8 cellular contexts compared by ENCODE assay signal in the genomic region with DNA sequence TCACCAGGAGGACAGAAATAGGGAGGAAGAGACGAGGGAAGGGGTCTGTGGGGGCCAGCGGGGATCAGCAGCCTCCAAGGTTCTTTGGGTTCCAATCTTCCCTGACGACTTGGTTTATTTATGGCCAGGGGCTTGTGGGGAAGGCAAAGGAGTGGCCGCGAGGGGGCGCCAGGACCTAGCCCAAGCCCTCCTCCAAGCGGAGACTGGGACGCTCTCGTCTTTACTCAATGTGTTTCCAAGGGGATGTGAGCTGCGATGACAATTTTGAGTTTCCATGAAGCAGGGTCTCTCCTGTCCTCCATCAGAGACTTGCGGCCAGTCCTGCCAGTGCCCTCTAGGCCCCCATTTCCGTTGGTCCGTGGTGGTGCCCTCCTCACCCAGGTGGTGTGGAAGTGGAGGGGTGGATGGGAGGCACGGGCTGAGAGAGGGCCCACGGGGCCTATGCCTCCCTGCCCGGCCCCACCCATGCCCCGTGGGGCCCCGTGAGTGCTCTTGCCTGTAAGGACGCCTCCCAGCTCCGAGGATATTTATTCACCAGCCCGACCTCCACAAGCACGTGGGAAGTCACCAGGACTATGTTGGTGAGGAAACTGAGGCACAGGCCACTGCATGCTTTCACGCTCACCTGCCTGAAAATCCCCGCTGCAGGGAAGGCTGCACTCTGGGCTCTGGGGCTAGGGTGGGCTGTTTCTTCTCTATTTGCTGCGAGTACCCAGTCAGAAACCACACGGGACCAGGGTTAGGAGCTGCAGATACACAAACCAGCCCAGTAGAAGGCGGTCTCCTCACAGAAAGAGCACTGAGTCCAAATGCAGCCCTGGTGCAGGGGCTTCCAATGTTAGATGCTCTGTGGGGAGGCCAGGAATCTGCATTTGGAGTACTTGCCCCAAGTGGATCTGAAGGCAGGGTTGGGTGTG. TPM values are rescaled to one million over a fixed set of nuclear protein-coding genes. Genes with fewer than 3 reads are reported as not detected.
A peak's percentile ranks its signal among the peaks of the same experiment; 100 is the strongest.
DNase-seq lines count a peak whose midpoint lies in the region; ATAC-seq and TF ChIP-seq lines count a peak whose summit lies in the region.

No MANE protein-coding gene starts in this region.

- no peaks in the 10 kb centered on the region for H3K9me3 ChIP-seq in Peyer's patch
- H3K9me3 ChIP-seq in osteoblast (ENCODE audit: low read depth, low read length) = no peaks in the 10 kb centered on the region
- H3K9me3 ChIP-seq in thyroid gland = no peaks in the 10 kb centered on the region

- no peaks in the 10 kb centered on the region for H4K20me1 ChIP-seq in osteoblast (ENCODE audit: insufficient read depth, low read length)

- H3K27ac ChIP-seq in Peyer's patch (no peak overlapping the region), osteoblast (ENCODE audit: low read depth, low read length) (no peak overlapping the region), thyroid gland (no peak overlapping the region)

- WGBS in thyroid gland, 2 donors = 4 to 28% methylated on average over 15 to 18 of the region's 27 CpGs

- no peaks in the 10 kb centered on the region for H3K36me3 ChIP-seq in Peyer's patch
- H3K36me3 ChIP-seq in osteoblast (ENCODE audit: insufficient read depth, low read length) = no peaks in the 10 kb centered on the region
- H3K36me3 ChIP-seq in thyroid gland = no peaks in the 10 kb centered on the region

- ATAC-seq in HG03097 (IDR thresholded peaks at IDR 0.05; ENCODE audit: low FRiP score, unreplicated experiment) = no peak

- no peak overlapping the region for H3K4me3 ChIP-seq in Peyer's patch
- H3K4me3 ChIP-seq in fibroblast of the aortic adventitia (ENCODE audit: low read depth, low read length) = no peak overlapping the region
- peak overlapping the region; percentile 40 for H3K4me3 ChIP-seq in osteoblast (ENCODE audit: insufficient read depth, low read length)
- H3K4me3 ChIP-seq in thyroid gland (replicated peaks in 1 of 3) = no peak overlapping the region

- no peak for TF ChIP-seq POLR2A in Peyer's patch (IDR thresholded peaks at IDR 0.05)
- no peak for TF ChIP-seq POLR2A in thyroid gland (IDR thresholded peaks at IDR 0.05)

- DNase-seq in DMS 273 treated with DMSO at 0.1 percent for 48 hours (lab: John Stamatoyannopoulos, UW) (peak; percentile 58), LHCN-M2 (ENCODE audit: low read depth) (peak; percentile 63), Peyer's patch (peak; percentile 52 to 81 (median 80)), fibroblast of the aortic adventitia (ENCODE audit: low read depth) (peak; percentile 83), osteoblast (ENCODE audit: insufficient read length, low spot score, missing footprints) (peak; percentile 98), thyroid gland (peak; percentile 83)
- peak; percentile 26 to 43 for DNase-seq in activated T-helper 1 cell treated with anti-CD3 and anti-CD28 coated beads, Interleukin-2, amount 50 U/mL, for 16 hours (ENCODE audit: low read depth in 1 of 2, low spot score in 1 of 2)

- TF ChIP-seq CTCF in Peyer's patch (IDR thresholded peaks at IDR 0.05) (peak; percentile 21 to 77 (median 68)), fibroblast of the aortic adventitia (IDR thresholded peaks at IDR 0.05; ENCODE audit: insufficient read depth, low read length) (peak; percentile 90), osteoblast (IDR thresholded peaks at IDR 0.05; ENCODE audit: extremely low read depth, low read depth, low read length) (peak; percentile 91), thyroid gland (IDR thresholded peaks at IDR 0.05) (peak; percentile 68 to 83 (median 80))

- no peaks in the 10 kb centered on the region for H3K79me2 ChIP-seq in osteoblast (ENCODE audit: insufficient read depth, low read length)

- intact Hi-C loops in thyroid gland (cut with DNase I) = loop anchor here (2.0 kb wide), 1 partner anchor 267 kb away; no protein-coding TSS in a partner anchor

- H3K4me1 ChIP-seq in Peyer's patch (no peaks in the 10 kb centered on the region), osteoblast (ENCODE audit: insufficient read depth, low read length) (peaks cover 4% of the 10 kb centered on the region), thyroid gland (no peaks in the 10 kb centered on the region)

- H2AFZ ChIP-seq in osteoblast (ENCODE audit: low read length) = peak overlapping the region; percentile 78

- H3K27me3 ChIP-seq in Peyer's patch (no peaks in the 10 kb centered on the region), osteoblast (ENCODE audit: insufficient read depth, low read length) (peaks cover 64% of the 10 kb centered on the region), thyroid gland (no peaks in the 10 kb centered on the region)

- peak overlapping the region; percentile 73 for H3K4me2 ChIP-seq in osteoblast (ENCODE audit: insufficient read depth, low read length)

RNA-seq across cellular contexts. Expression of gene DMRTB1, which starts 26.5 kb away (rescaled TPM):
- total RNA-seq in LHCN-M2 (2014; rRNA removed) (not detected in 2 replicates), Peyer's patch (not detected), fibroblast of the aortic adventitia (ENCODE audit: low replicate concordance) (not detected in 2 replicates), osteoblast (not detected in 2 replicates), thyroid gland (under 1 TPM in 1 of 4 donors, not detected in 3; 0.27 TPM)
- polyA plus RNA-seq in LHCN-M2 (2012) = not detected

Comparison
In these comparisons a context has a peak if more than half of its experiments do, and no peak if none do; other contexts are left out.
1. DNase-seq: peak in every context shown above with its lines; median percentile 98 in osteoblast; 83 in fibroblast of the aortic adventitia; 83 in thyroid gland; 80 in Peyer's patch; 63 in LHCN-M2; 58 in DMS 273 treated with DMSO at 0.1 percent for 48 hours; 34 in activated T-helper 1 cell treated with anti-CD3 and anti-CD28 coated beads, Interleukin-2, amount 50 U/mL, for 16 hours.